1 cellular context compared by ENCODE assay signal in genomic region chr12:51321882-51322281, GRCh38.
TF ChIP-seq lines count a peak whose summit lies in the region.

No MANE protein-coding gene starts in this region.

TF ChIP-seq in GM12878, 131 proteins besides CTCF, POLR2A, EP300 and RAD21:
- TF ChIP-seq SREBF2 (IDR thresholded peaks at IDR 0.05; ENCODE audit: low read length) (no peak), STAT3 (IDR thresholded peaks at IDR 0.05; ENCODE audit: low read depth, low read length) (no peak), ZNF622 (IDR thresholded peaks at IDR 0.05) (no peak), BHLHE40 (IDR thresholded peaks at IDR 0.05; ENCODE audit: borderline replicate concordance in 1 of 2, low read depth in 2 of 2, low read length in 1 of 2) (no peak), PRDM15 (CRISPR knock-in tag; IDR thresholded peaks at IDR 0.05) (no peak), ZBTB11 (CRISPR knock-in tag; IDR thresholded peaks at IDR 0.05) (no peak), KAT2A (conservative IDR thresholded peaks at IDR 0.05; ENCODE audit: control insufficient read depth, low read depth, low read length) (no peak), CHD2 (IDR thresholded peaks at IDR 0.05; ENCODE audit: borderline replicate concordance, low read depth, low read length) (no peak), ZNF217 (IDR thresholded peaks at IDR 0.05) (no peak), BCL3 (IDR thresholded peaks at IDR 0.05; ENCODE audit: borderline replicate concordance, insufficient read depth, low read depth, low read length, poor library complexity, severe bottlenecking) (no peak), BRCA1 (IDR thresholded peaks at IDR 0.05; ENCODE audit: low read depth, low read length) (no peak), YY1 (IDR thresholded peaks at IDR 0.05; ENCODE audit: low read depth, low read length) (no peak), CHD1 (IDR thresholded peaks at IDR 0.05; ENCODE audit: low read depth, low read length) (no peak), NFXL1 (IDR thresholded peaks at IDR 0.05; ENCODE audit: borderline replicate concordance) (no peak), ATF3 (IDR thresholded peaks at IDR 0.05; ENCODE audit: borderline replicate concordance, extremely low read depth, low read depth, low read length) (no peak), ZBED1 (IDR thresholded peaks at IDR 0.05; ENCODE audit: borderline replicate concordance) (no peak), SRF (IDR thresholded peaks at IDR 0.05; ENCODE audit: low read depth in 2 of 2, low read length in 2 of 2) (no peak), NBN (IDR thresholded peaks at IDR 0.05) (no peak), JUND (IDR thresholded peaks at IDR 0.05; ENCODE audit: low read depth, low read length) (no peak), SKIL (IDR thresholded peaks at IDR 0.05; ENCODE audit: low read depth, poor library complexity, severe bottlenecking) (no peak)
